ENCODE assay signal across 8 cellular contexts in genomic region chr2:38535745-38536506, GRCh38.
A peak's percentile ranks its signal among the peaks of the same experiment; 100 is the strongest.
DNase-seq lines count a peak whose midpoint lies in the region; ATAC-seq, FAIRE-seq and TF ChIP-seq lines count a peak whose summit lies in the region.

No MANE protein-coding gene starts in this region.

- no peaks in the 10 kb centered on the region for H3K36me3 ChIP-seq in mammary epithelial cell (ENCODE audit: insufficient read depth, low read length)
- H3K36me3 ChIP-seq in keratinocyte (ENCODE audit: control insufficient read depth in 2 of 2, extremely low read depth in 1 of 2, insufficient read depth in 2 of 2, low read length in 2 of 2) = no peaks in the 10 kb centered on the region

- H3K79me2 ChIP-seq in mammary epithelial cell (ENCODE audit: insufficient read depth, low read length) (no peaks in the 10 kb centered on the region), keratinocyte (ENCODE audit: control insufficient read depth, insufficient read depth, low read length) (no peaks in the 10 kb centered on the region)

- H3K4me2 ChIP-seq in mammary epithelial cell (ENCODE audit: insufficient read depth, low read depth, low read length) (peak overlapping the region; percentile 99), keratinocyte (ENCODE audit: control insufficient read depth, extremely low read depth, insufficient read depth, low read depth, low read length) (peak overlapping the region; percentile 86)

- DNase-seq in GF-D8 (lab: John Stamatoyannopoulos, UW) = peak; percentile 18
- DNase-seq in HFF-Myc (ENCODE audit: extremely low read depth, low read depth) = no peak
- DNase-seq in NCI-H1417 treated with DMSO at 0.1 percent for 48 hours (lab: John Stamatoyannopoulos, UW) = peak; percentile 15
- DNase-seq in mammary epithelial cell = peak; percentile 53
- DNase-seq in keratinocyte (ENCODE audit: low read depth, low spot score) = no peak
- peak; percentile 67 to 83 (median 75) for DNase-seq in stimulated activated CD4-positive, alpha-beta T cell treated with anti-CD3 and anti-CD28 coated beads, Interleukin-12 subunit alpha, Interleukin-12 subunit beta, amount 100 ng/mL, for 48 hours (ENCODE audit: low read depth in 2 of 3, low spot score in 1 of 3)

- H3K9ac ChIP-seq in mammary epithelial cell (ENCODE audit: insufficient read depth, low read length) = no peak overlapping the region
- peak overlapping the region; percentile 55 for H3K9ac ChIP-seq in keratinocyte (ENCODE audit: control insufficient read depth, extremely low read depth, insufficient read depth, low read length)

- peak; percentile 84 for TF ChIP-seq CTCF in HFF-Myc (IDR thresholded peaks at IDR 0.05; ENCODE audit: low read depth, low read length, missing control alignments)
- TF ChIP-seq CTCF in WI38 (IDR thresholded peaks at IDR 0.05; ENCODE audit: low read depth, low read length) = peak; percentile 73
- peak; percentile 61 to 87 for TF ChIP-seq CTCF in mammary epithelial cell (conservative IDR thresholded peaks at IDR 0.05 in 1 of 2, IDR thresholded peaks at IDR 0.05 in 1 of 2; ENCODE audit: extremely low read depth in 1 of 2, insufficient read depth in 1 of 2, low read depth in 1 of 2, low read length in 2 of 2)
- peak; percentile 62 to 96 (median 89) for TF ChIP-seq CTCF in keratinocyte (optimal IDR thresholded peaks at IDR 0.05 in 1 of 3, IDR thresholded peaks at IDR 0.05 in 1 of 3, conservative IDR thresholded peaks at IDR 0.05 in 1 of 3; ENCODE audit: extremely low read depth in 1 of 3, insufficient read depth in 2 of 3, low read length in 3 of 3)

- H2AFZ ChIP-seq in mammary epithelial cell (ENCODE audit: low read depth, low read length) (peak overlapping the region; percentile 92), keratinocyte (ENCODE audit: control insufficient read depth, low read length) (peak overlapping the region; percentile 96)

- H3K27me3 ChIP-seq in mammary epithelial cell (ENCODE audit: insufficient read depth, low read length) = no peaks in the 10 kb centered on the region
- no peaks in the 10 kb centered on the region for H3K27me3 ChIP-seq in keratinocyte (ENCODE audit: control insufficient read depth, extremely low read depth, insufficient read depth, low read length)

- no peaks in the 10 kb centered on the region for H4K20me1 ChIP-seq in mammary epithelial cell (ENCODE audit: insufficient read depth, low read length)
- H4K20me1 ChIP-seq in keratinocyte (ENCODE audit: control insufficient read depth, extremely low read depth, insufficient read depth, low read length) = no peaks in the 10 kb centered on the region

- H3K9me1 ChIP-seq in keratinocyte (ENCODE audit: control insufficient read depth, extremely low read depth, insufficient read depth, low read length) = no peaks in the 10 kb centered on the region

- 18% methylated on average over 11 of the region's 53 CpGs for WGBS in mammary epithelial cell (ENCODE audit: low coverage, missing lambda C conversion rate)

- in situ Hi-C loops in mammary epithelial cell (cut with MboI; ENCODE audit: low sequenced_read_pairs in 2 of 2) = no loop called here

- intact Hi-C loops in mammary epithelial cell (cut with micrococcal nuclease) = loop anchor here (1.0 to 2.0 kb wide), 3 partner anchors 190 to 299 kb away; no protein-coding TSS in a partner anchor

- CTCF ChIA-PET in mammary epithelial cell (lab: Charles Lee; ENCODE audit: low non-redundant PET) = no interaction called here

- H3K9me3 ChIP-seq in mammary epithelial cell (replicated peaks; ENCODE audit: insufficient read depth, low read length) (no peaks in the 10 kb centered on the region), keratinocyte (ENCODE audit: control insufficient read depth, low read depth, low read length) (no peaks in the 10 kb centered on the region)

- H3K4me3 ChIP-seq in HFF-Myc (replicated peaks; ENCODE audit: low read depth, low read length) (peak overlapping the region; percentile 38), WI38 (ENCODE audit: low read depth, low read length) (peak overlapping the region; percentile 53), mammary epithelial cell (replicated peaks in 1 of 3; ENCODE audit: insufficient read depth in 1 of 3, low read depth in 2 of 3, low read length in 3 of 3) (peak overlapping the region; percentile 44 to 54 (median 45)), keratinocyte (ENCODE audit: control insufficient read depth in 2 of 3, extremely low read depth in 1 of 3, insufficient read depth in 2 of 3, low read depth in 1 of 3, low read length in 3 of 3) (peak overlapping the region; percentile 33 to 74 (median 66))

- BruUV-seq in mammary epithelial cell (replicated peaks; lab: Mats Ljungman, UMichigan) = no TSS peak

- no peak for FAIRE-seq in keratinocyte (lab: Jason Lieb, UNC)

- H3K27ac ChIP-seq in mammary epithelial cell (ENCODE audit: insufficient read depth, low read depth, low read length) (no peak overlapping the region), keratinocyte (ENCODE audit: control insufficient read depth, insufficient read depth, low read length) (no peak overlapping the region)

- dilution Hi-C loops in mammary epithelial cell (cut with HindIII; ENCODE audit: low sequenced_read_pairs) (no loop called here), keratinocyte (cut with MboI; ENCODE audit: extremely low pct_ligation_motif_present, low sequenced_read_pairs) (no loop called here)

- H3K4me1 ChIP-seq in mammary epithelial cell (ENCODE audit: insufficient read depth, low read length) = peaks cover 6% of the 10 kb centered on the region
- peaks cover 3% of the 10 kb centered on the region for H3K4me1 ChIP-seq in keratinocyte (ENCODE audit: control insufficient read depth, extremely low read depth, insufficient read depth, low read length)

- no peak for ATAC-seq in HG03520 (IDR thresholded peaks at IDR 0.05; ENCODE audit: unreplicated experiment)

Comparison
In these comparisons a context has a peak if more than half of its experiments do, and no peak if none do; other contexts are left out.
1. DNase-seq: peak in GF-D8 (single experiment), NCI-H1417 treated with DMSO at 0.1 percent for 48 hours (single experiment), mammary epithelial cell (single experiment) and stimulated activated CD4-positive, alpha-beta T cell treated with anti-CD3 and anti-CD28 coated beads, Interleukin-12 subunit alpha, Interleukin-12 subunit beta, amount 100 ng/mL, for 48 hours (3 of 3); none in HFF-Myc (single experiment) and keratinocyte (single experiment).
2. Peak in every context shown above with its lines, with median percentiles within 50 percentile points of each other: H3K4me3 ChIP-seq and CTCF ChIP-seq.